In the genomic region with DNA sequence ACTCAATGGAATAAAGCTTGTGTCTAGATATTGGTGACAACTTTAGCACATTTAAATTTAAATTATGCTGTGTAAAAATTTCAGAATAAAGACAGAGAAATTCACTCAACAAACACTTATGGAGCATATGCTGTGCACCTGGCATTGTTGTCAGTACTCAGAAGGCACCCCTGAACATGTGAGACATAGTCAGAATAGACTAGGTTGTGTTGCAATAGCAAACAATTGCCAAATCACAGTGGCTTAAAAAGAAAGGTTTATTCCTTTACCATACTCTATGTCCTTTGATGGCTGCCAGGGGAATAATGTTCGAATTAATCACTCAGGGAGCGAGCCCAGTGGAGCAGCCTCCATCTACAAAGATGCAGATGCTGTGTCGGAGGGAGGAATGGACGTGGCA, we compare ENCODE assay signal across 8 cellular contexts.
DNase-seq lines count a peak whose midpoint lies in the region; ATAC-seq, FAIRE-seq and TF ChIP-seq lines count a peak whose summit lies in the region.
"Not testable (repeated sequence)": the region's sequence is repeated elsewhere in the genome, so short reads cannot be mapped to it uniquely, and the experiment has no call there.

No MANE protein-coding gene starts in this region.

- FAIRE-seq in astrocyte (lab: Jason Lieb, UNC) (peak; percentile 45), keratinocyte (lab: Jason Lieb, UNC) (peak; percentile 57)

- H3K4me1 Mint-ChIP-seq in astrocyte (ENCODE audit: low read depth, unreplicated experiment), result not testable (repeated sequence)

- TF ChIP-seq CTCF in astrocyte (IDR thresholded peaks at IDR 0.05; ENCODE audit: insufficient read depth, low read depth, low read length); mammary epithelial cell (conservative IDR thresholded peaks at IDR 0.05 in 1 of 2, IDR thresholded peaks at IDR 0.05 in 1 of 2; ENCODE audit: extremely low read depth in 1 of 2, insufficient read depth in 1 of 2, low read depth in 1 of 2, low read length in 2 of 2); fibroblast of pulmonary artery (IDR thresholded peaks at IDR 0.05; ENCODE audit: low read length, missing control alignments); foreskin keratinocyte (conservative IDR thresholded peaks at IDR 0.05); keratinocyte (optimal IDR thresholded peaks at IDR 0.05 in 1 of 3, IDR thresholded peaks at IDR 0.05 in 1 of 3, conservative IDR thresholded peaks at IDR 0.05 in 1 of 3; ENCODE audit: extremely low read depth in 1 of 3, insufficient read depth in 2 of 3, low read length in 3 of 3); right lobe of liver (IDR thresholded peaks at IDR 0.05): not testable (repeated sequence)

- not testable (repeated sequence) for H3K9me3 Mint-ChIP-seq in astrocyte (ENCODE audit: unreplicated experiment)

- not testable (repeated sequence) for H3K27me3 ChIP-seq in astrocyte (ENCODE audit: insufficient read depth, low read length); mammary epithelial cell (ENCODE audit: insufficient read depth, low read length); foreskin keratinocyte; keratinocyte (ENCODE audit: control insufficient read depth, extremely low read depth, insufficient read depth, low read length); right lobe of liver

- not testable (repeated sequence) for H3K4me3 ChIP-seq in astrocyte (ENCODE audit: insufficient read depth, low read depth, low read length); mammary epithelial cell (replicated peaks in 1 of 3; ENCODE audit: insufficient read depth in 1 of 3, low read depth in 2 of 3, low read length in 3 of 3); fibroblast of pulmonary artery (replicated peaks; ENCODE audit: low read depth, low read length); keratinocyte (ENCODE audit: control insufficient read depth in 2 of 3, extremely low read depth in 1 of 3, insufficient read depth in 2 of 3, low read depth in 1 of 3, low read length in 3 of 3); right lobe of liver

- 76% methylated on average over 4 of the region's 4 CpGs for WGBS in mammary epithelial cell (ENCODE audit: low coverage, missing lambda C conversion rate)
- WGBS in right lobe of liver (ENCODE audit: insufficient coverage, low coverage, low lambda C conversion rate, missing lambda C conversion rate), result 87% methylated on average over 3 of the region's 4 CpGs

- H3K9me1 ChIP-seq in keratinocyte (ENCODE audit: control insufficient read depth, extremely low read depth, insufficient read depth, low read length), result not testable (repeated sequence)

- not testable (repeated sequence) for H3K27ac ChIP-seq in astrocyte (ENCODE audit: low read depth, low read length); mammary epithelial cell (ENCODE audit: insufficient read depth, low read depth, low read length); foreskin keratinocyte; keratinocyte (ENCODE audit: control insufficient read depth, insufficient read depth, low read length); right lobe of liver

- H2AFZ ChIP-seq in astrocyte (ENCODE audit: low read depth, low read length); mammary epithelial cell (ENCODE audit: low read depth, low read length); keratinocyte (ENCODE audit: control insufficient read depth, low read length): not testable (repeated sequence)

- dilution Hi-C loops in mammary epithelial cell (cut with HindIII; ENCODE audit: low sequenced_read_pairs); keratinocyte (cut with MboI; ENCODE audit: extremely low pct_ligation_motif_present, low sequenced_read_pairs): not testable (repeated sequence)

- H3K79me2 ChIP-seq in astrocyte (ENCODE audit: insufficient read depth, low read length); mammary epithelial cell (ENCODE audit: insufficient read depth, low read length); keratinocyte (ENCODE audit: control insufficient read depth, insufficient read depth, low read length): not testable (repeated sequence)

- H3K27me3 Mint-ChIP-seq in astrocyte (ENCODE audit: low read depth, unreplicated experiment), result not testable (repeated sequence)

- H3K4me3 Mint-ChIP-seq in astrocyte (ENCODE audit: unreplicated experiment), result not testable (repeated sequence)

- intact Hi-C loops in mammary epithelial cell (cut with micrococcal nuclease); right lobe of liver (cut with DNase I): not testable (repeated sequence)

- H3K27ac Mint-ChIP-seq in astrocyte (ENCODE audit: unreplicated experiment), result not testable (repeated sequence)

- not testable (repeated sequence) for H3K9me3 ChIP-seq in astrocyte (ENCODE audit: insufficient read depth, low read depth, low read length); mammary epithelial cell (replicated peaks; ENCODE audit: insufficient read depth, low read length); keratinocyte (ENCODE audit: control insufficient read depth, low read depth, low read length); right lobe of liver

- peak; percentile 4 for DNase-seq in DMS 273 (lab: John Stamatoyannopoulos, UW; ENCODE audit: unreplicated experiment)
- not testable (repeated sequence) for DNase-seq in astrocyte (ENCODE audit: low read depth); keratinocyte (ENCODE audit: low read depth, low spot score); right lobe of liver
- DNase-seq in mammary epithelial cell, result peak; percentile 9
- peak; percentile 7 for DNase-seq in fibroblast of pulmonary artery (ENCODE audit: low read depth)
- peak; percentile 18 to 32 for DNase-seq in foreskin keratinocyte

- H4K20me1 ChIP-seq in astrocyte (ENCODE audit: insufficient read depth, low read length); mammary epithelial cell (ENCODE audit: insufficient read depth, low read length); keratinocyte (ENCODE audit: control insufficient read depth, extremely low read depth, insufficient read depth, low read length): not testable (repeated sequence)

- not testable (repeated sequence) for TF ChIP-seq POLR2A in right lobe of liver (IDR thresholded peaks at IDR 0.05)

- BruUV-seq in mammary epithelial cell (replicated peaks; lab: Mats Ljungman, UMichigan), result not testable (repeated sequence)

- not testable (repeated sequence) for H3K4me1 ChIP-seq in astrocyte (ENCODE audit: insufficient read depth, low read length); mammary epithelial cell (ENCODE audit: insufficient read depth, low read length); foreskin keratinocyte; keratinocyte (ENCODE audit: control insufficient read depth, extremely low read depth, insufficient read depth, low read length); right lobe of liver

- ATAC-seq in esophagus mucosa (peak; percentile 65), right lobe of liver (peak; percentile 84 to 96 (median 95))
- not testable (repeated sequence) for ATAC-seq in foreskin keratinocyte

- H3K4me2 ChIP-seq in astrocyte (ENCODE audit: low read length); mammary epithelial cell (ENCODE audit: insufficient read depth, low read depth, low read length); keratinocyte (ENCODE audit: control insufficient read depth, extremely low read depth, insufficient read depth, low read depth, low read length): not testable (repeated sequence)

- not testable (repeated sequence) for H3K36me3 ChIP-seq in astrocyte (ENCODE audit: insufficient read depth, low read length); mammary epithelial cell (ENCODE audit: insufficient read depth, low read length); keratinocyte (ENCODE audit: control insufficient read depth in 2 of 2, extremely low read depth in 1 of 2, insufficient read depth in 2 of 2, low read length in 2 of 2); right lobe of liver

- CTCF ChIA-PET in mammary epithelial cell (lab: Charles Lee; ENCODE audit: low non-redundant PET), result interaction anchor here (0.6 kb wide), 1 partner anchor 13 kb away, joined by 4 read pairs; no protein-coding TSS in a partner anchor

- in situ Hi-C loops in mammary epithelial cell (cut with MboI; ENCODE audit: low sequenced_read_pairs in 2 of 2), result not testable (repeated sequence)

- H3K9ac ChIP-seq in astrocyte (ENCODE audit: low read length); mammary epithelial cell (ENCODE audit: insufficient read depth, low read length); keratinocyte (ENCODE audit: control insufficient read depth, extremely low read depth, insufficient read depth, low read length): not testable (repeated sequence)

- H3K36me3 Mint-ChIP-seq in astrocyte (ENCODE audit: low read depth, unreplicated experiment), result not testable (repeated sequence)
